In genomic region chrX:69158166-69159040, GRCh38 we compare ENCODE assay signal across 7 cellular contexts. TPM values are rescaled to one million over a fixed set of nuclear protein-coding genes. Genes with fewer than 3 reads are reported as not detected.
A peak's percentile ranks its signal among the peaks of the same experiment; 100 is the strongest.
DNase-seq lines count a peak whose midpoint lies in the region; ATAC-seq and TF ChIP-seq lines count a peak whose summit lies in the region.

No MANE protein-coding gene starts in this region.

- in situ Hi-C loops in brain microvascular endothelial cell (cut with HindIII; ENCODE audit: low pct_ligation_motif_present, low sequenced_read_pairs) = no loop called here

- H3K4me3 ChIP-seq in OCI-LY7 (ENCODE audit: low read depth, low read length, poor library complexity, severe bottlenecking) (no peak overlapping the region), brain microvascular endothelial cell (ENCODE audit: low read depth, low read length) (no peak overlapping the region), right lobe of liver (no peak overlapping the region), upper lobe of right lung (no peak overlapping the region)

- TF ChIP-seq CTCF in OCI-LY7 (conservative IDR thresholded peaks at IDR 0.05; ENCODE audit: low read length) (peak; percentile 69), brain microvascular endothelial cell (IDR thresholded peaks at IDR 0.05; ENCODE audit: low read depth, low read length, missing control alignments) (peak; percentile 80), right lobe of liver (IDR thresholded peaks at IDR 0.05) (peak; percentile 22 to 43 (median 38)), upper lobe of right lung (IDR thresholded peaks at IDR 0.05) (peak; percentile 48)

- H3K27ac ChIP-seq in OCI-LY7 (ENCODE audit: low read depth, low read length, poor library complexity, severe bottlenecking) (no peak overlapping the region), brain microvascular endothelial cell (no peak overlapping the region), right lobe of liver (no peak overlapping the region), upper lobe of right lung (no peak overlapping the region)

- H3K79me2 ChIP-seq in OCI-LY7 (ENCODE audit: insufficient read depth, low read depth, low read length) = no peaks in the 10 kb centered on the region

- CTCF ChIA-PET in OCI-LY7 (lab: Charles Lee; ENCODE audit: unreplicated experiment) = no interaction called here

- intact Hi-C loops in OCI-LY7 (cut with micrococcal nuclease; ENCODE audit: unreplicated experiment) = loop anchor here (5.0 kb wide), 1 partner anchor 64 kb away; no protein-coding TSS in a partner anchor
- intact Hi-C loops in right lobe of liver (cut with DNase I) = no loop called here
- intact Hi-C loops in upper lobe of right lung (cut with DNase I) = no loop called here

- no peak for TF ChIP-seq POLR2A in right lobe of liver (IDR thresholded peaks at IDR 0.05)

- POLR2A ChIA-PET in OCI-LY7 (lab: Charles Lee) = interaction anchor here (0.6 kb wide), 1 partner anchor 14 kb away, joined by 3 read pairs; no protein-coding TSS in a partner anchor

- no peaks in the 10 kb centered on the region for H3K9me3 ChIP-seq in OCI-LY7 (ENCODE audit: low read length)
- H3K9me3 ChIP-seq in right lobe of liver = no peaks in the 10 kb centered on the region
- no peaks in the 10 kb centered on the region for H3K9me3 ChIP-seq in upper lobe of right lung

- no TSS peak for BruUV-seq in OCI-LY7 (replicated peaks; lab: Mats Ljungman, UMichigan)

- peak; percentile 38 for DNase-seq in GM03348 (ENCODE audit: low spot score)
- peak; percentile 55 for DNase-seq in OCI-LY7 (ENCODE audit: low spot score)
- peak; percentile 63 for DNase-seq in brain microvascular endothelial cell
- DNase-seq in right lobe of liver = peak in 2 of 3 donors; percentile 43 to 45
- DNase-seq in upper lobe of right lung = no peak

- 26% methylated on average over 6 of the region's 14 CpGs for WGBS in right lobe of liver (ENCODE audit: insufficient coverage, low coverage, low lambda C conversion rate, missing lambda C conversion rate)

- ATAC-seq in GM21360 (IDR thresholded peaks at IDR 0.05; ENCODE audit: unreplicated experiment) (peak; percentile 86), HG03469 (IDR thresholded peaks at IDR 0.05; ENCODE audit: unreplicated experiment) (peak; percentile 78), right lobe of liver (peak; percentile 58 to 79 (median 63)), upper lobe of right lung (peak; percentile 44)

- no peaks in the 10 kb centered on the region for H3K9me2 ChIP-seq in OCI-LY7 (ENCODE audit: insufficient read depth, low read length)

- peaks cover 6% of the 10 kb centered on the region; the same call in 1 of the 2 replicates for H3K36me3 ChIP-seq in OCI-LY7 (ENCODE audit: insufficient read depth, low read length)
- H3K36me3 ChIP-seq in brain microvascular endothelial cell (replicated peaks) = no peaks in the 10 kb centered on the region
- H3K36me3 ChIP-seq in right lobe of liver = no peaks in the 10 kb centered on the region
- no peaks in the 10 kb centered on the region for H3K36me3 ChIP-seq in upper lobe of right lung

- no peak overlapping the region for H3K4me2 ChIP-seq in OCI-LY7 (ENCODE audit: low read length)

- no peak overlapping the region for H2AFZ ChIP-seq in OCI-LY7 (ENCODE audit: low read length)

- no peaks in the 10 kb centered on the region for H4K20me1 ChIP-seq in OCI-LY7 (ENCODE audit: insufficient read depth, low read length)

- H3K4me1 ChIP-seq in OCI-LY7 (ENCODE audit: insufficient read depth, low read length, poor library complexity, severe bottlenecking) = peaks cover 1% of the 10 kb centered on the region
- no peaks in the 10 kb centered on the region for H3K4me1 ChIP-seq in right lobe of liver
- no peaks in the 10 kb centered on the region for H3K4me1 ChIP-seq in upper lobe of right lung

- no peaks in the 10 kb centered on the region for H3K27me3 ChIP-seq in brain microvascular endothelial cell (replicated peaks)
- no peaks in the 10 kb centered on the region for H3K27me3 ChIP-seq in right lobe of liver
- no peaks in the 10 kb centered on the region for H3K27me3 ChIP-seq in upper lobe of right lung

RNA-seq across cellular contexts. Expression of gene PJA1, which starts 6.8 kb away (rescaled TPM):
- total RNA-seq in OCI-LY7 (2014; rRNA removed; shearing (Covaris generic)) = 20.2 and 23.6 TPM in 2 replicates
- total RNA-seq in OCI-LY7 (2022) (18.4 and 20.8 TPM in 2 replicates), right lobe of liver (10 to 100 TPM in 1 of 6 experiments, 1 to 10 TPM in 5; 3.9 to 10.4 (median 6.7) TPM), upper lobe of right lung (23.6 TPM)
